In genomic region chr11:46238078-46238966, GRCh38 we compare ENCODE assay signal across 1 cellular context.
TF ChIP-seq lines count a peak whose summit lies in the region.

No MANE protein-coding gene starts in this region.

TF ChIP-seq in WTC11, 78 proteins besides CTCF, POLR2A, EP300 and RAD21 (continued from another document):
- TF ChIP-seq, protein P1, sequence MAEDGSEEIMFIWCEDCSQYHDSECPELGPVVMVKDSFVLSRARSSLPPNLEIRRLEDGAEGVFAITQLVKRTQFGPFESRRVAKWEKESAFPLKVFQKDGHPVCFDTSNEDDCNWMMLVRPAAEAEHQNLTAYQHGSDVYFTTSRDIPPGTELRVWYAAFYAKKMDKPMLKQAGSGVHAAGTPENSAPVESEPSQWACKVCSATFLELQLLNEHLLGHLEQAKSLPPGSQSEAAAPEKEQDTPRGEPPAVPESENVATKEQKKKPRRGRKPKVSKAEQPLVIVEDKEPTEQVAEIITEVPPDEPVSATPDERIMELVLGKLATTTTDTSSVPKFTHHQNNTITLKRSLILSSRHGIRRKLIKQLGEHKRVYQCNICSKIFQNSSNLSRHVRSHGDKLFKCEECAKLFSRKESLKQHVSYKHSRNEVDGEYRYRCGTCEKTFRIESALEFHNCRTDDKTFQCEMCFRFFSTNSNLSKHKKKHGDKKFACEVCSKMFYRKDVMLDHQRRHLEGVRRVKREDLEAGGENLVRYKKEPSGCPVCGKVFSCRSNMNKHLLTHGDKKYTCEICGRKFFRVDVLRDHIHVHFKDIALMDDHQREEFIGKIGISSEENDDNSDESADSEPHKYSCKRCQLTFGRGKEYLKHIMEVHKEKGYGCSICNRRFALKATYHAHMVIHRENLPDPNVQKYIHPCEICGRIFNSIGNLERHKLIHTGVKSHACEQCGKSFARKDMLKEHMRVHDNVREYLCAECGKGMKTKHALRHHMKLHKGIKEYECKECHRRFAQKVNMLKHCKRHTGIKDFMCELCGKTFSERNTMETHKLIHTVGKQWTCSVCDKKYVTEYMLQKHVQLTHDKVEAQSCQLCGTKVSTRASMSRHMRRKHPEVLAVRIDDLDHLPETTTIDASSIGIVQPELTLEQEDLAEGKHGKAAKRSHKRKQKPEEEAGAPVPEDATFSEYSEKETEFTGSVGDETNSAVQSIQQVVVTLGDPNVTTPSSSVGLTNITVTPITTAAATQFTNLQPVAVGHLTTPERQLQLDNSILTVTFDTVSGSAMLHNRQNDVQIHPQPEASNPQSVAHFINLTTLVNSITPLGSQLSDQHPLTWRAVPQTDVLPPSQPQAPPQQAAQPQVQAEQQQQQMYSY (CRISPR knock-in tag; IDR thresholded peaks at IDR 0.05) = 0 out of 2 replicates have a peak, but pooled peaks have one; percentile 20
- TF ChIP-seq NFE2L1 (CRISPR knock-in tag; IDR thresholded peaks at IDR 0.05) = peak; percentile 67; the same call in 1 of the 2 replicates
- TF ChIP-seq ZNF317 (CRISPR knock-in tag; IDR thresholded peaks at IDR 0.05; ENCODE audit: borderline replicate concordance, low read depth) = peak; percentile 33; the same call in 1 of the 2 replicates
- 0 out of 2 replicates have a peak, but pooled peaks have one; percentile 28 for TF ChIP-seq ZNF423 (CRISPR knock-in tag; IDR thresholded peaks at IDR 0.05)
- no peak for TF ChIP-seq PREB (CRISPR knock-in tag; IDR thresholded peaks at IDR 0.05; ENCODE audit: borderline replicate concordance)
- peak; percentile 46; the same call in 1 of the 2 replicates for TF ChIP-seq ETV6 (CRISPR knock-in tag; IDR thresholded peaks at IDR 0.05)
- TF ChIP-seq FOXP1 (CRISPR knock-in tag; IDR thresholded peaks at IDR 0.05; ENCODE audit: borderline replicate concordance) = peak; percentile 54; the same call in 1 of the 2 replicates
- TF ChIP-seq, protein P2, sequence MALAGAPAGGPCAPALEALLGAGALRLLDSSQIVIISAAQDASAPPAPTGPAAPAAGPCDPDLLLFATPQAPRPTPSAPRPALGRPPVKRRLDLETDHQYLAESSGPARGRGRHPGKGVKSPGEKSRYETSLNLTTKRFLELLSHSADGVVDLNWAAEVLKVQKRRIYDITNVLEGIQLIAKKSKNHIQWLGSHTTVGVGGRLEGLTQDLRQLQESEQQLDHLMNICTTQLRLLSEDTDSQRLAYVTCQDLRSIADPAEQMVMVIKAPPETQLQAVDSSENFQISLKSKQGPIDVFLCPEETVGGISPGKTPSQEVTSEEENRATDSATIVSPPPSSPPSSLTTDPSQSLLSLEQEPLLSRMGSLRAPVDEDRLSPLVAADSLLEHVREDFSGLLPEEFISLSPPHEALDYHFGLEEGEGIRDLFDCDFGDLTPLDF (CRISPR knock-in tag; IDR thresholded peaks at IDR 0.05) = no peak
